In genomic region chr6:167400482-167401138, GRCh38 we compare ENCODE assay signal across 1 cellular context.
A peak's percentile ranks its signal among the peaks of the same experiment; 100 is the strongest.
TF ChIP-seq lines count a peak whose summit lies in the region.

No MANE protein-coding gene starts in this region.

TF ChIP-seq in HepG2, 621 proteins besides CTCF, POLR2A, EP300 and RAD21 (continued from another document):
- no peak for TF ChIP-seq MLX (CRISPR knock-in tag; IDR thresholded peaks at IDR 0.05)
- TF ChIP-seq ZNF580 (CRISPR knock-in tag; IDR thresholded peaks at IDR 0.05; ENCODE audit: borderline replicate concordance, low read depth) = 0 out of 2 replicates have a peak, but pooled peaks have one; percentile 9
- TF ChIP-seq ZBTB38 (CRISPR knock-in tag; IDR thresholded peaks at IDR 0.05) = no peak
- TF ChIP-seq RARG (CRISPR knock-in tag; IDR thresholded peaks at IDR 0.05; ENCODE audit: low read depth) = no peak
- 0 out of 2 replicates have a peak, but pooled peaks have one; percentile 35 for TF ChIP-seq ZNF446 (CRISPR knock-in tag; IDR thresholded peaks at IDR 0.05)
